In genomic region chr16:16871196-16871595, GRCh38 we compare ENCODE assay signal across 3 cellular contexts.
TF ChIP-seq lines count a peak whose summit lies in the region.

No MANE protein-coding gene starts in this region.

TF ChIP-seq in GM23338, 12 proteins besides CTCF, POLR2A, EP300 and RAD21 (continues in another document):
- TF ChIP-seq POLR2AphosphoS5 (IDR thresholded peaks at IDR 0.05; ENCODE audit: low read depth) (no peak), EZH2phosphoT487 (IDR thresholded peaks at IDR 0.05; ENCODE audit: unreplicated experiment) (no peak), ZNF114 (CRISPR knock-in tag; IDR thresholded peaks at IDR 0.05) (no peak), ZNF331 (CRISPR knock-in tag; IDR thresholded peaks at IDR 0.05; ENCODE audit: low read depth) (no peak), NANOG (IDR thresholded peaks at IDR 0.05; ENCODE audit: borderline replicate concordance) (no peak), ETS1 (IDR thresholded peaks at IDR 0.05) (no peak), CREB1 (CRISPR knock-in tag; IDR thresholded peaks at IDR 0.05; ENCODE audit: low read depth) (no peak), EZH2 (IDR thresholded peaks at IDR 0.05; ENCODE audit: low read depth, unreplicated experiment) (no peak), JUNB (IDR thresholded peaks at IDR 0.05; ENCODE audit: unreplicated experiment) (no peak), REST (IDR thresholded peaks at IDR 0.05; ENCODE audit: unreplicated experiment) (no peak)

TF ChIP-seq in H1, 55 proteins besides CTCF, POLR2A, EP300 and RAD21:
- no peak for TF ChIP-seq RXRA (IDR thresholded peaks at IDR 0.05; ENCODE audit: insufficient read depth, low read depth, low read length)
- no peak for TF ChIP-seq ASH2L (IDR thresholded peaks at IDR 0.05; ENCODE audit: low read length)
- TF ChIP-seq SRF (IDR thresholded peaks at IDR 0.05; ENCODE audit: low read depth, low read length) = no peak
- TF ChIP-seq CBX5 (IDR thresholded peaks at IDR 0.05; ENCODE audit: low read depth, low read length) = no peak
- no peak for TF ChIP-seq TCF12 (IDR thresholded peaks at IDR 0.05; ENCODE audit: low read depth, low read length)
- TF ChIP-seq SIX5 (IDR thresholded peaks at IDR 0.05; ENCODE audit: low read depth, low read length) = no peak
- TF ChIP-seq TEAD4 (IDR thresholded peaks at IDR 0.05; ENCODE audit: low read depth, low read length) = no peak
- no peak for TF ChIP-seq CREB1 (IDR thresholded peaks at IDR 0.05)
- TF ChIP-seq FOSL1 (IDR thresholded peaks at IDR 0.05; ENCODE audit: insufficient read depth, low read depth, low read length) = no peak
- TF ChIP-seq SAP30 (IDR thresholded peaks at IDR 0.05; ENCODE audit: insufficient read depth, insufficient replicate concordance, low read length) = no peak
- TF ChIP-seq SP4 (IDR thresholded peaks at IDR 0.05; ENCODE audit: low read length) = no peak

TF ChIP-seq in neural cell, 6 proteins besides CTCF, POLR2A, EP300 and RAD21:
- TF ChIP-seq EZH2 (IDR thresholded peaks at IDR 0.05; ENCODE audit: borderline replicate concordance, insufficient read depth, low read length, poor library complexity, severe bottlenecking) (no peak), SMC3 (conservative IDR thresholded peaks at IDR 0.05; ENCODE audit: poor library complexity) (peak; percentile 48)
